ENCODE assay signal across 14 cellular contexts in genomic region chr15:73369073-73369694, GRCh38. TPM values are rescaled to one million over a fixed set of nuclear protein-coding genes. Genes with fewer than 3 reads are reported as not detected.
A peak's percentile ranks its signal among the peaks of the same experiment; 100 is the strongest.
DNase-seq lines count a peak whose midpoint lies in the region; ATAC-seq lines count a peak whose summit lies in the region.
"Had no signal": no experiment of that assay in that cellular context is flagged by ENCODE, and none has a peak within 500 bp of the region (broad histone marks: within the 10 kb centered on the region; RNA-seq: fewer than 3 reads in every experiment).

No MANE protein-coding gene starts in this region.

- H3K9ac ChIP-seq in NT2/D1 (ENCODE audit: insufficient read length, low read depth) = peak overlapping the region; percentile 80
- H3K9ac ChIP-seq in trophoblast cell (ENCODE audit: low read length) = no peak overlapping the region

- no peaks in the 10 kb centered on the region for H3K9me3 ChIP-seq in NT2/D1 (ENCODE audit: insufficient read depth, low read length)
- peaks cover 2% of the 10 kb centered on the region for H3K9me3 ChIP-seq in trophoblast cell (ENCODE audit: insufficient read depth, low read depth, low read length)
- H3K9me3 ChIP-seq: HAP-1 had no signal

- no peak overlapping the region for H2BK120ac ChIP-seq in trophoblast cell (ENCODE audit: insufficient read depth, low read length, poor library complexity)

- peak; percentile 81 for DNase-seq in H7
- DNase-seq in NT2/D1 (ENCODE audit: low read depth, low spot score) = no peak
- DNase-seq in trophoblast cell = no peak
- DNase-seq in T-helper 9 cell = no peak
- no peak for DNase-seq in DMS79 (lab: John Stamatoyannopoulos, UW)
- DNase-seq: MM.1S; stimulated activated naive CD4-positive, alpha-beta T cell treated with Interleukin-2 at 50 U/mL for 16 hours had no signal

- H4K12ac ChIP-seq in trophoblast cell (ENCODE audit: low read depth, low read length) = no peak overlapping the region

- H3K27ac ChIP-seq in trophoblast cell (ENCODE audit: low read depth, low read length) = no peak overlapping the region
- H3K27ac ChIP-seq: SK-N-MC had no signal

- H3K79me2 ChIP-seq in trophoblast cell (ENCODE audit: control insufficient read depth, insufficient read depth, low read length, poor library complexity) = peaks cover 3% of the 10 kb centered on the region

- H4K91ac ChIP-seq in trophoblast cell (ENCODE audit: low read depth, low read length) = no peak overlapping the region

- H2AFZ ChIP-seq in trophoblast cell (ENCODE audit: insufficient read depth, low read length, poor library complexity) = no peak overlapping the region

- no peak for ATAC-seq in GM18873 (IDR thresholded peaks at IDR 0.05; ENCODE audit: low FRiP score, unreplicated experiment)
- ATAC-seq: sciatic nerve had no signal

- H3K36me3 ChIP-seq in H7 (replicated peaks; ENCODE audit: control insufficient read depth, insufficient read depth, low read length) (no peaks in the 10 kb centered on the region), NT2/D1 (ENCODE audit: insufficient read depth, insufficient read length, low read length) (peaks cover 6% of the 10 kb centered on the region), trophoblast cell (ENCODE audit: control insufficient read depth in 1 of 2, insufficient read depth in 2 of 2, low read length in 2 of 2) (no peaks in the 10 kb centered on the region)
- H3K36me3 ChIP-seq: HAP-1 had no signal

- peak overlapping the region; percentile 22 for H4K8ac ChIP-seq in trophoblast cell (ENCODE audit: low read depth, low read length)

- no peak overlapping the region for H3K18ac ChIP-seq in trophoblast cell (ENCODE audit: low read length)

- no peak overlapping the region for H2BK12ac ChIP-seq in trophoblast cell (ENCODE audit: low read length)

- H3K4me3 ChIP-seq in H7 (ENCODE audit: insufficient read depth, low read depth, low read length) (peak overlapping the region; percentile 71), NT2/D1 (ENCODE audit: insufficient read length, low read depth) (peak overlapping the region; percentile 57), iPS-11a (ENCODE audit: low read depth, low read length) (peak overlapping the region; percentile 43), trophoblast cell (ENCODE audit: low read depth, low read length) (peak overlapping the region; percentile 52)
- H3K4me3 ChIP-seq: SK-N-MC had no signal

- H3K23ac ChIP-seq in trophoblast cell (ENCODE audit: low read length) = no peak overlapping the region

- peaks cover 40% of the 10 kb centered on the region for H3K27me3 ChIP-seq in H7 (ENCODE audit: control insufficient read depth, insufficient read depth, low read length)
- peaks cover 38% of the 10 kb centered on the region for H3K27me3 ChIP-seq in NT2/D1 (ENCODE audit: insufficient read depth, insufficient read length)
- peaks cover 22% of the 10 kb centered on the region for H3K27me3 ChIP-seq in trophoblast cell (ENCODE audit: insufficient read depth, low read length)

- WGBS in trophoblast cell (ENCODE audit: extremely low coverage, insufficient coverage, insufficient read length) = no CpG with 5 or more reads among the region's 48 CpGs

- H3K4me2 ChIP-seq in trophoblast cell (ENCODE audit: low read length) = peak overlapping the region; percentile 89

- no peak overlapping the region for H2BK5ac ChIP-seq in trophoblast cell (ENCODE audit: low read depth, low read length, poor library complexity)

- H3K4ac ChIP-seq in trophoblast cell (ENCODE audit: low read depth, low read length) = no peak overlapping the region

- H3K4me1 ChIP-seq in NT2/D1 (ENCODE audit: insufficient read depth, insufficient read length) (peaks cover 22% of the 10 kb centered on the region), trophoblast cell (ENCODE audit: control insufficient read depth in 1 of 2, insufficient read depth in 2 of 2, low read length in 2 of 2) (peaks cover 26 to 39% of the 10 kb centered on the region in 2 experiments)
- H3K4me1 ChIP-seq: HAP-1 had no signal

- H3K79me1 ChIP-seq in trophoblast cell (ENCODE audit: low read length) = peaks cover 6% of the 10 kb centered on the region

- H3K14ac ChIP-seq in trophoblast cell (ENCODE audit: low read length) = no peak overlapping the region

- H2AK5ac ChIP-seq in trophoblast cell (ENCODE audit: low read length) = no peak overlapping the region

RNA-seq across cellular contexts. Expression of gene HCN4, which starts 0.4 kb away (rescaled TPM):
- 5.2 and 8.3 TPM in 2 replicates for total RNA-seq in H7 (2014; rRNA removed; shearing (Covaris generic))
- 2.9 and 3.0 TPM in 2 replicates for polyA plus RNA-seq in trophoblast cell (2013)
- total RNA-seq: CD4-positive, CD25-positive, alpha-beta regulatory T cell; fibroblast of lung; sciatic nerve had no signal
- polyA plus RNA-seq: CD4-positive, CD25-positive, alpha-beta regulatory T cell; fibroblast of lung had no signal
